1 cellular context compared by ENCODE assay signal in the genomic region with DNA sequence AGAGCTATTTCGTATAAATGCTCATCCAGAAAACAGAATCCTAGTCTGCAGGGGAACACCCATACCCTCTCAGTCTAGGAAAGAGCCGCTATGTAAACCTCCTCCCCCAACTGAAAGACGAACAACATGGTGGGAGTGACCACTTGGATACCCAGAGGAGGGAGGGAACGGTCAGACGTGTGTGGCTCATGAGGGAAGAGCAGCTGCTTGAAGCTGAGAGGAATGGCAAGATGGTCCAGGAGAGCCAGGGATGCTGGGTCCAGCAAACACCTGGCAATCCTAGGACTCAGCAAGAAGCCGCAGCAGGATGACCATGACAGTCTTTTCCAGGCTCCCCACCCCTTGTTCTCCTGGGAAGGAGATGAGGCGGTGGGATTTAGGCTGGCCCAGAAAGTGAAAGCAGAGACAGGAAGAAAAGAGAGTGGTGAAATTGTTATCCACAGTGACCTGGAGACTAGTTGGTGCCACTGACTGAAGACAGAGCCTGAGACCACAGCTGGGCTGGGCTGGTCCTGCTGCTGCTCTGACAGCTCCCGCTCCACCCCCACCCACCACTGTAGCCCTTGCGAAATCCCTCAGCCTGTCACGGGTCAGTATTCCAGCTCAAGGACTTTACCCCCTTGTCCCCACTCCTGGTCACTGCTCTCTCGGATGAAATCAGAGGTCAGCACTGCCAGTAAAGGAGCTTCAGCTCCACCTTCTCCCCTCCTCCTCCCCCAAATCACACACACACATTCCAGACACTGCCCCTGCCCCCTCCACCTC.
TF ChIP-seq lines count a peak whose summit lies in the region.

No MANE protein-coding gene starts in this region.

TF ChIP-seq in HepG2, 621 proteins besides CTCF, POLR2A, EP300 and RAD21 (continued from another document and continues in another):
- no peak for TF ChIP-seq SRSF9 (IDR thresholded peaks at IDR 0.05; ENCODE audit: borderline replicate concordance, insufficient read depth, low read depth, low read length, poor library complexity, severe bottlenecking)
- TF ChIP-seq, protein P1, sequence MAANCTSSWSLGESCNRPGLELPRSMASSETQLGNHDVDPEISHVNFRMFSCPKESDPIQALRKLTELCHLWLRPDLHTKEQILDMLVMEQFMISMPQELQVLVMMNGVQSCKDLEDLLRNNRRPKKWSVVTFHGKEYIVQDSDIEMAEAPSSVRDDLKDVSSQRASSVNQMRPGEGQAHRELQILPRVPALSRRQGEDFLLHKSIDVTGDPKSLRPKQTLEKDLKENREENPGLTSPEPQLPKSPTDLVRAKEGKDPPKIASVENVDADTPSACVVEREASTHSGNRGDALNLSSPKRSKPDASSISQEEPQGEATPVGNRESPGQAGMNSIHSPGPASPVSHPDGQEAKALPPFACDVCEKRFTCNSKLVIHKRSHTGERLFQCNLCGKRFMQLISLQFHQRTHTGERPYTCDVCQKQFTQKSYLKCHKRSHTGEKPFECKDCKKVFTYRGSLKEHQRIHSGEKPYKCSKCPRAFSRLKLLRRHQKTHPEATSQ (CRISPR knock-in tag; IDR thresholded peaks at IDR 0.05; ENCODE audit: borderline replicate concordance): 0 out of 2 replicates have a peak, but pooled peaks have one; percentile 61
- TF ChIP-seq, protein P2, sequence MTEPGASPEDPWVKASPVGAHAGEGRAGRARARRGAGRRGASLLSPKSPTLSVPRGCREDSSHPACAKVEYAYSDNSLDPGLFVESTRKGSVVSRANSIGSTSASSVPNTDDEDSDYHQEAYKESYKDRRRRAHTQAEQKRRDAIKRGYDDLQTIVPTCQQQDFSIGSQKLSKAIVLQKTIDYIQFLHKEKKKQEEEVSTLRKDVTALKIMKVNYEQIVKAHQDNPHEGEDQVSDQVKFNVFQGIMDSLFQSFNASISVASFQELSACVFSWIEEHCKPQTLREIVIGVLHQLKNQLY (CRISPR knock-in tag; IDR thresholded peaks at IDR 0.05): peak; percentile 89
- TF ChIP-seq, protein P3, sequence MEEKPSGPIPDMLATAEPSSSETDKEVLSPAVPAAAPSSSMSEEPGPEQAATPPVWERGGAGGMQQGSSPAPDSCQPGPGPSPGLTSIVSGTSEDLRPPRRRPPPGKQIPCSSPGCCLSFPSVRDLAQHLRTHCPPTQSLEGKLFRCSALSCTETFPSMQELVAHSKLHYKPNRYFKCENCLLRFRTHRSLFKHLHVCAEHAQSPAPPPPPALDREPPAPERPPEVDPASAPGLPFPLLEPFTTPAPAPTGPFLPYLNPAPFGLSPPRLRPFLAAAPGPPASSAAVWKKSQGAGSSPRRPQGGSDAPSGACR (CRISPR knock-in tag; IDR thresholded peaks at IDR 0.05): no peak; the same call in none of the 2 replicates
- TF ChIP-seq, protein P4, sequence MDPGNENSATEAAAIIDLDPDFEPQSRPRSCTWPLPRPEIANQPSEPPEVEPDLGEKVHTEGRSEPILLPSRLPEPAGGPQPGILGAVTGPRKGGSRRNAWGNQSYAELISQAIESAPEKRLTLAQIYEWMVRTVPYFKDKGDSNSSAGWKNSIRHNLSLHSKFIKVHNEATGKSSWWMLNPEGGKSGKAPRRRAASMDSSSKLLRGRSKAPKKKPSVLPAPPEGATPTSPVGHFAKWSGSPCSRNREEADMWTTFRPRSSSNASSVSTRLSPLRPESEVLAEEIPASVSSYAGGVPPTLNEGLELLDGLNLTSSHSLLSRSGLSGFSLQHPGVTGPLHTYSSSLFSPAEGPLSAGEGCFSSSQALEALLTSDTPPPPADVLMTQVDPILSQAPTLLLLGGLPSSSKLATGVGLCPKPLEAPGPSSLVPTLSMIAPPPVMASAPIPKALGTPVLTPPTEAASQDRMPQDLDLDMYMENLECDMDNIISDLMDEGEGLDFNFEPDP (CRISPR knock-in tag; conservative IDR thresholded peaks at IDR 0.05): no peak
- TF ChIP-seq SNAI1 (CRISPR knock-in tag; IDR thresholded peaks at IDR 0.05; ENCODE audit: borderline replicate concordance): no peak
- no peak for TF ChIP-seq ASH2L (IDR thresholded peaks at IDR 0.05; ENCODE audit: insufficient read length, low read depth, low read length)
- TF ChIP-seq ZNF629 (CRISPR knock-in tag; conservative IDR thresholded peaks at IDR 0.05): no peak
- TF ChIP-seq, protein P5, sequence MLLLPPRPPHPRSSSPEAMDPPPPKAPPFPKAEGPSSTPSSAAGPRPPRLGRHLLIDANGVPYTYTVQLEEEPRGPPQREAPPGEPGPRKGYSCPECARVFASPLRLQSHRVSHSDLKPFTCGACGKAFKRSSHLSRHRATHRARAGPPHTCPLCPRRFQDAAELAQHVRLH (CRISPR knock-in tag; IDR thresholded peaks at IDR 0.05; ENCODE audit: borderline replicate concordance, low read depth): no peak; the same call in 1 of the 2 replicates
- TF ChIP-seq ZNF160 (CRISPR knock-in tag; IDR thresholded peaks at IDR 0.05): no peak; the same call in 1 of the 2 replicates
- peak; percentile 89 for TF ChIP-seq MED1 (CRISPR knock-in tag; IDR thresholded peaks at IDR 0.05)
- peak; percentile 89 for TF ChIP-seq SPEN (CRISPR knock-in tag; IDR thresholded peaks at IDR 0.05; ENCODE audit: low read depth)
- TF ChIP-seq, protein P6, sequence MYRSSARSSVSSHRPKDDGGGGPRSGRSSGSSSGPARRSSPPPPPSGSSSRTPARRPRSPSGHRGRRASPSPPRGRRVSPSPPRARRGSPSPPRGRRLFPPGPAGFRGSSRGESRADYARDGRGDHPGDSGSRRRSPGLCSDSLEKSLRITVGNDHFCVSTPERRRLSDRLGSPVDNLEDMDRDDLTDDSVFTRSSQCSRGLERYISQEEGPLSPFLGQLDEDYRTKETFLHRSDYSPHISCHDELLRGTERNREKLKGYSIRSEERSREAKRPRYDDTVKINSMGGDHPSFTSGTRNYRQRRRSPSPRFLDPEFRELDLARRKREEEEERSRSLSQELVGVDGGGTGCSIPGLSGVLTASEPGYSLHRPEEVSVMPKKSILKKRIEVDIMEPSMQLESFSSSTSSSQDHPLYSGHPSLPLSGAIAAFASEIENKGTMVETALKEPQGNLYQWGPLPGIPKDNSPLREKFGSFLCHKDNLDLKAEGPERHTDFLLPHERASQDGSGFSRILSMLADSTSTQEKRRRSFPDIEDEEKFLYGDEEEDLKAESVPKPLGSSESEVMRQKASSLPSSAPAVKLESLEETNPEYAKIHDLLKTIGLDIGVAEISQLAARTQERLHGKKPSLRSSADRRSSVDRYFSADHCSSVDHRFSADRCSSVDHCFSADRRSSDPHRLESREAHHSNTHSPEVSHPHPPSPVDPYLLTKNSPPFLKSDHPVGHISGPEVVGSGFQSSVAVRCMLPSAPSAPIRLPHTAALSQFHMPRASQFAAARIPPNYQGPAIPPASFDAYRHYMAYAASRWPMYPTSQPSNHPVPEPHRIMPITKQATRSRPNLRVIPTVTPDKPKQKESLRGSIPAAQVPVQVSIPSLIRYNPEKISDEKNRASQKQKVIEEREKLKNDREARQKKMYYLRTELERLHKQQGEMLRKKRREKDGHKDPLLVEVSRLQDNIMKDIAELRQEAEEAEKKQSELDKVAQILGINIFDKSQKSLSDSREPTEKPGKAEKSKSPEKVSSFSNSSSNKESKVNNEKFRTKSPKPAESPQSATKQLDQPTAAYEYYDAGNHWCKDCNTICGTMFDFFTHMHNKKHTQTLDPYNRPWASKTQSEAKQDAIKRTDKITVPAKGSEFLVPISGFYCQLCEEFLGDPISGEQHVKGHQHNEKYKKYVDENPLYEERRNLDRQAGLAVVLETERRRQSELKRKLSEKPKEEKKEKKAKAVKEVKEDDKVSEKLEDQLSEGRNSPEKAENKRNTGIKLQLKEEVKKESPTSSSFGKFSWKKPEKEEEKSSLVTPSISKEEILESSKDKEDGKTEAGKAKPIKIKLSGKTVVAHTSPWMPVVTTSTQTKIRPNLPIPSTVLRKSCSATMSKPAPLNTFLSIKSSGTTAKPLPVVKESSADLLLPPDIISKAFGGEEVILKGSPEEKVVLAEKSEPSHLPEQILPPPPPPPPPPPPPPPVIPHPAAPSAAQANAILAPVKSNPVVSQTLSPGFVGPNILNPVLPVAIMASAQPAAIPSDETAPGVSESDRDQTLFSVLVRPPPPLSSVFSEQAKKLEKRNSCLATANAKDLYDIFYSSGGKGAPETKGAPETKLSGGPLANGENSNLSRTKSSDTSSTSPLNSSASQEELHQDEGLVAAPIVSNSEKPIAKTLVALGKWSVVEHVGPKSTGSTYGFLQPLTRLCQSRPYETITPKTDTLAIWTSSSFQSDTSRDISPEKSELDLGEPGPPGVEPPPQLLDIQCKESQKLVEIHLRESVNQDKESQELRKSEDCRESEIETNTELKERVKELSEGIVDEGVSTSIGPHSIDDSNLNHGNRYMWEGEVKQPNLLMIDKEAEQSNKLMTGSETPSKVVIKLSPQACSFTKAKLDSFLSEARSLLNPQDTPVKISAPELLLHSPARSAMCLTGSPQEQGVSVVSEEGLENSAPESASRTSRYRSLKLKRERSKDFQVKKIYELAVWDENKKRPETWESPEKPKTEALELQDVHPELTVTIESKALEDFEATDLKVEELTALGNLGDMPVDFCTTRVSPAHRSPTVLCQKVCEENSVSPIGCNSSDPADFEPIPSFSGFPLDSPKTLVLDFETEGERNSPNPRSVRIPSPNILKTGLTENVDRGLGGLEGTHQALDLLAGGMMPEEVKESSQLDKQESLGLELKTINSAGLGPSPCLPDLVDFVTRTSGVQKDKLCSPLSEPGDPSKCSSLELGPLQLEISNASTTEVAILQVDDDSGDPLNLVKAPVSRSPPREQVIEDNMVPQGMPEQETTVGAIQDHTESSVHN (CRISPR knock-in tag; IDR thresholded peaks at IDR 0.05): no peak
- TF ChIP-seq ZNF558 (CRISPR knock-in tag; IDR thresholded peaks at IDR 0.05; ENCODE audit: borderline replicate concordance): no peak
- TF ChIP-seq, protein P7, sequence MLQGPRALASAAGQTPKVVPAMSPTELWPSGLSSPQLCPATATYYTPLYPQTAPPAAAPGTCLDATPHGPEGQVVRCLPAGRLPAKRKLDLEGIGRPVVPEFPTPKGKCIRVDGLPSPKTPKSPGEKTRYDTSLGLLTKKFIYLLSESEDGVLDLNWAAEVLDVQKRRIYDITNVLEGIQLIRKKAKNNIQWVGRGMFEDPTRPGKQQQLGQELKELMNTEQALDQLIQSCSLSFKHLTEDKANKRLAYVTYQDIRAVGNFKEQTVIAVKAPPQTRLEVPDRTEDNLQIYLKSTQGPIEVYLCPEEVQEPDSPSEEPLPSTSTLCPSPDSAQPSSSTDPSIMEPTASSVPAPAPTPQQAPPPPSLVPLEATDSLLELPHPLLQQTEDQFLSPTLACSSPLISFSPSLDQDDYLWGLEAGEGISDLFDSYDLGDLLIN (CRISPR knock-in tag; IDR thresholded peaks at IDR 0.05; ENCODE audit: borderline replicate concordance): no peak
- TF ChIP-seq SALL2 (CRISPR knock-in tag; IDR thresholded peaks at IDR 0.05): peak; percentile 91; the same call in 1 of the 2 replicates
- peak; percentile 36; the same call in 1 of the 2 replicates for TF ChIP-seq ZNF761 (CRISPR knock-in tag; conservative IDR thresholded peaks at IDR 0.05)
- peak; percentile 53; the same call in 1 of the 2 replicates for TF ChIP-seq FOXO1 (CRISPR knock-in tag; IDR thresholded peaks at IDR 0.05)
- no peak for TF ChIP-seq ZNF333 (CRISPR knock-in tag; IDR thresholded peaks at IDR 0.05; ENCODE audit: borderline replicate concordance)
- TF ChIP-seq RFX3 (CRISPR knock-in tag; IDR thresholded peaks at IDR 0.05): no peak
- TF ChIP-seq, protein P8, sequence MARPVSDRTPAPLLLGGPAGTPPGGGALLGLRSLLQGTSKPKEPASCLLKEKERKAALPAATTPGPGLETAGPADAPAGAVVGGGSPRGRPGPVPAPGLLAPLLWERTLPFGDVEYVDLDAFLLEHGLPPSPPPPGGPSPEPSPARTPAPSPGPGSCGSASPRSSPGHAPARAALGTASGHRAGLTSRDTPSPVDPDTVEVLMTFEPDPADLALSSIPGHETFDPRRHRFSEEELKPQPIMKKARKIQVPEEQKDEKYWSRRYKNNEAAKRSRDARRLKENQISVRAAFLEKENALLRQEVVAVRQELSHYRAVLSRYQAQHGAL (CRISPR knock-in tag; IDR thresholded peaks at IDR 0.05; ENCODE audit: not compliant biosample characterization): no peak
- TF ChIP-seq ZNF746 (CRISPR knock-in tag; IDR thresholded peaks at IDR 0.05): peak; percentile 100
- peak; percentile 87; the same call in 1 of the 2 replicates for TF ChIP-seq HMG20B (CRISPR knock-in tag; conservative IDR thresholded peaks at IDR 0.05)
- TF ChIP-seq, protein P9, sequence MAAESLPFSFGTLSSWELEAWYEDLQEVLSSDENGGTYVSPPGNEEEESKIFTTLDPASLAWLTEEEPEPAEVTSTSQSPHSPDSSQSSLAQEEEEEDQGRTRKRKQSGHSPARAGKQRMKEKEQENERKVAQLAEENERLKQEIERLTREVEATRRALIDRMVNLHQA (CRISPR knock-in tag; IDR thresholded peaks at IDR 0.05): no peak
- TF ChIP-seq PAWR (CRISPR knock-in tag; IDR thresholded peaks at IDR 0.05; ENCODE audit: borderline replicate concordance): no peak
- no peak for TF ChIP-seq ZNF670 (CRISPR knock-in tag; IDR thresholded peaks at IDR 0.05; ENCODE audit: borderline replicate concordance)
- TF ChIP-seq SAFB2 (CRISPR knock-in tag; IDR thresholded peaks at IDR 0.05; ENCODE audit: borderline replicate concordance, low read depth): peak; percentile 69; the same call in 1 of the 2 replicates
- TF ChIP-seq, protein P10, sequence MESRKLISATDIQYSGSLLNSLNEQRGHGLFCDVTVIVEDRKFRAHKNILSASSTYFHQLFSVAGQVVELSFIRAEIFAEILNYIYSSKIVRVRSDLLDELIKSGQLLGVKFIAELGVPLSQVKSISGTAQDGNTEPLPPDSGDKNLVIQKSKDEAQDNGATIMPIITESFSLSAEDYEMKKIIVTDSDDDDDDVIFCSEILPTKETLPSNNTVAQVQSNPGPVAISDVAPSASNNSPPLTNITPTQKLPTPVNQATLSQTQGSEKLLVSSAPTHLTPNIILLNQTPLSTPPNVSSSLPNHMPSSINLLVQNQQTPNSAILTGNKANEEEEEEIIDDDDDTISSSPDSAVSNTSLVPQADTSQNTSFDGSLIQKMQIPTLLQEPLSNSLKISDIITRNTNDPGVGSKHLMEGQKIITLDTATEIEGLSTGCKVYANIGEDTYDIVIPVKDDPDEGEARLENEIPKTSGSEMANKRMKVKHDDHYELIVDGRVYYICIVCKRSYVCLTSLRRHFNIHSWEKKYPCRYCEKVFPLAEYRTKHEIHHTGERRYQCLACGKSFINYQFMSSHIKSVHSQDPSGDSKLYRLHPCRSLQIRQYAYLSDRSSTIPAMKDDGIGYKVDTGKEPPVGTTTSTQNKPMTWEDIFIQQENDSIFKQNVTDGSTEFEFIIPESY (CRISPR knock-in tag; IDR thresholded peaks at IDR 0.05): peak; percentile 50; the same call in 1 of the 2 replicates
- TF ChIP-seq, protein P11, sequence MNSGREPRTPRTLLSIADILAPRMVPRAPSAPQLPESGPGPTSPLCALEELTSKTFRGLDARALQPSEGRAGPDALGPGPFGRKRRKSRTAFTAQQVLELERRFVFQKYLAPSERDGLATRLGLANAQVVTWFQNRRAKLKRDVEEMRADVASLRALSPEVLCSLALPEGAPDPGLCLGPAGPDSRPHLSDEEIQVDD (CRISPR knock-in tag; IDR thresholded peaks at IDR 0.05; ENCODE audit: borderline replicate concordance): no peak
- TF ChIP-seq ZNF674 (CRISPR knock-in tag; IDR thresholded peaks at IDR 0.05; ENCODE audit: low read depth): no peak
- TF ChIP-seq HCFC1 (IDR thresholded peaks at IDR 0.05; ENCODE audit: low read depth, low read length): no peak
- peak; percentile 62; the same call in 1 of the 2 replicates for TF ChIP-seq ZBTB7B (CRISPR knock-in tag; IDR thresholded peaks at IDR 0.05)
- TF ChIP-seq ZNF713 (CRISPR knock-in tag; IDR thresholded peaks at IDR 0.05): peak; percentile 66; the same call in 1 of the 2 replicates
- TF ChIP-seq GATA4 (IDR thresholded peaks at IDR 0.05; ENCODE audit: borderline replicate concordance, low read depth): peak; percentile 66; the same call in 1 of the 2 replicates
